8 cellular contexts compared by ENCODE assay signal in the genomic region with DNA sequence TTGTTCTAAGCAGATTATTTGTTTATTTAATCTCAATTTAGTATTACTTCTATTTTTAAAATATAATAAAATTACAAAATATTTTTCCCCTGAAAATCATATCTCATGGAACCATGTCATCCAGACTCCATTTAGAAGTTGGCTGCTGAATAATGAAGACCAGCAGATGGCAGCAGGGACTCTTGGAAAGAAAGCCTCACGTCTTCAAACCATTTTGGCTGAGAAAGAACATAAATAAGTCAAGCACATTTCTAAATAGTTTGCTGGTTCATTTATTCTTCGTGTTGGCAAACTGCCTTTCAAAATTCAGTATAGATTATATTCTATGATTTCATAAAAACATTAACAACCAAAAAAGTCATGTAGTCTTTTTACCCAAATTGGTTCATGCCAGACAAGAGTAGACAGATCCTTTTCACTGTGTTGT.
DNase-seq lines count a peak whose midpoint lies in the region; ATAC-seq and TF ChIP-seq lines count a peak whose summit lies in the region.

No MANE protein-coding gene starts in this region.

- H4K20me1 ChIP-seq in HCT116 (ENCODE audit: insufficient read depth) = no peaks in the 10 kb centered on the region

- CTCF ChIA-PET in HCT116 (lab: Charles Lee) = interaction anchor here (0.9 to 1.9 kb wide), 4 partner anchors 72 to 330 kb away, joined by 4 to 6 read pairs (median 5); a partner anchor contains a TSS

- BruUV-seq in HCT116 (replicated peaks; lab: Mats Ljungman, UMichigan) = no TSS peak

- H3K27me3 ChIP-seq in HCT116 (ENCODE audit: insufficient read depth, low read length) = no peaks in the 10 kb centered on the region

- peak; percentile 63; the same call in 1 of the 2 replicates for ATAC-seq in HCT116
- no peak for ATAC-seq in GM21723 (IDR thresholded peaks at IDR 0.05; ENCODE audit: unreplicated experiment)

- TF ChIP-seq POLR2A in HCT116 (IDR thresholded peaks at IDR 0.05; ENCODE audit: borderline replicate concordance, extremely low read depth, insufficient read depth, insufficient read length) = no peak

- no peaks in the 10 kb centered on the region for H3K4me1 ChIP-seq in HCT116 (ENCODE audit: control insufficient read depth in 1 of 2, insufficient read depth in 2 of 2, low read length in 2 of 2)

- TF ChIP-seq CTCF in HCT116 (IDR thresholded peaks at IDR 0.05 in 2 of 3, conservative IDR thresholded peaks at IDR 0.05 in 1 of 3; ENCODE audit: borderline replicate concordance in 1 of 3, insufficient read depth in 1 of 3, low read depth in 2 of 3, low read length in 2 of 3) (peak; percentile 67 to 88 (median 73)), astrocyte of the cerebellum (IDR thresholded peaks at IDR 0.05; ENCODE audit: low read depth, low read length, missing control alignments) (peak; percentile 79)

- intact Hi-C loops in HCT116 (cut with micrococcal nuclease) = loop anchor here (1.0 to 5.0 kb wide), 5 partner anchors 207 to 628 kb away; no protein-coding TSS in a partner anchor

- POLR2A ChIA-PET in HCT116 (lab: Charles Lee) = no interaction called here

- no peaks in the 10 kb centered on the region for H3K9me2 ChIP-seq in HCT116 (ENCODE audit: insufficient read depth)

- no peak overlapping the region for H3K4me2 ChIP-seq in HCT116 (ENCODE audit: low read length)

- RAD21 ChIA-PET in HCT116 (lab: Charles Lee; ENCODE audit: low non-redundant PET in 1 of 2, low total read pairs in 2 of 2, uncharacterized antibody in 2 of 2, unreplicated experiment in 2 of 2) = interaction anchor here in 1 of 2 experiments (0.7 kb wide), 1 partner anchor 191 kb away, joined by 3 read pairs; no protein-coding TSS in a partner anchor

- TF ChIP-seq RAD21 in HCT116 (IDR thresholded peaks at IDR 0.05; ENCODE audit: low read depth) = peak; percentile 91

- peak overlapping the region; percentile 75 for H2AFZ ChIP-seq in HCT116 (ENCODE audit: low read depth, low read length, poor library complexity, severe bottlenecking)

- H3K79me2 ChIP-seq in HCT116 (ENCODE audit: insufficient read depth, low read length) = no peaks in the 10 kb centered on the region

- peak; percentile 12 for DNase-seq in DMS 273 treated with DMSO at 0.1 percent for 48 hours (lab: John Stamatoyannopoulos, UW)
- peak; percentile 60 for DNase-seq in HCT116 (ENCODE audit: low read depth, low spot score)
- peak; percentile 79 for DNase-seq in NCI-H69 (lab: John Stamatoyannopoulos, UW)
- peak; percentile 72 for DNase-seq in astrocyte of the cerebellum (ENCODE audit: low read depth)
- peak in 32 of 51 donors; percentile 1 to 77 (median 34) for DNase-seq in hypothalamus (lab: John Stamatoyannopoulos, UW)
- DNase-seq in stimulated activated CD8-positive, alpha-beta memory T cell treated with anti-CD3 and anti-CD28 coated beads, Interleukin-4, amount 100 ng/mL, for 48 hours = peak; percentile 35
- no peak for DNase-seq in effector CD8-positive, alpha-beta T cell (lab: John Stamatoyannopoulos, UW)

- in situ Hi-C loops in astrocyte of the cerebellum (cut with HindIII; ENCODE audit: low sequenced_read_pairs) = no loop called here

- no peak overlapping the region for H3K27ac ChIP-seq in HCT116 (ENCODE audit: low read depth, low read length)

- H3K9ac ChIP-seq in HCT116 (ENCODE audit: low read length) = no peak overlapping the region

- H3K4me3 ChIP-seq in HCT116 (replicated peaks in 1 of 2; ENCODE audit: low read depth in 1 of 2, low read length in 2 of 2) (no peak overlapping the region), astrocyte of the cerebellum (ENCODE audit: low read depth, low read length) (no peak overlapping the region)

- H3K9me3 ChIP-seq in HCT116 (ENCODE audit: control insufficient read depth in 1 of 2, insufficient read depth in 1 of 2, low read depth in 1 of 2, low read length in 2 of 2) = no peaks in the 10 kb centered on the region

- H3K36me3 ChIP-seq in HCT116 (ENCODE audit: control insufficient read depth in 1 of 2, insufficient read depth in 2 of 2, low read length in 2 of 2) = no peaks in the 10 kb centered on the region

TF ChIP-seq in HCT116, 20 proteins besides CTCF, POLR2A, EP300 and RAD21:
- TF ChIP-seq FOSL1 (IDR thresholded peaks at IDR 0.05; ENCODE audit: low read depth) = no peak
- TF ChIP-seq, protein P1, sequence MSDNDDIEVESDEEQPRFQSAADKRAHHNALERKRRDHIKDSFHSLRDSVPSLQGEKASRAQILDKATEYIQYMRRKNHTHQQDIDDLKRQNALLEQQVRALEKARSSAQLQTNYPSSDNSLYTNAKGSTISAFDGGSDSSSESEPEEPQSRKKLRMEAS (IDR thresholded peaks at IDR 0.05) = 0 out of 2 replicates have a peak, but pooled peaks have one; percentile 21
